ENCODE assay signal across 25 cellular contexts in genomic region chr10:35178305-35178704, GRCh38.
"Had no signal": no experiment of that assay in that cellular context is flagged by ENCODE, and none has a peak within 500 bp of the region (broad histone marks: within the 10 kb centered on the region; RNA-seq: fewer than 3 reads in every experiment).

No MANE protein-coding gene starts in this region.

- H3K27me3 ChIP-seq: MG63 had no signal

- H3K9me3 Mint-ChIP-seq: activated CD4-positive, alpha-beta memory T cell treated with anti-CD3 and anti-CD28 coated beads for 36 hours; activated CD4-positive, alpha-beta T cell treated with anti-CD3 and anti-CD28 coated beads, Interleukin-2, amount 10 ng/mL, durations not matched to agents 7 days and 5 days; activated naive CD4-positive, alpha-beta T cell treated with anti-CD3 and anti-CD28 coated beads for 36 hours; activated T-cell treated with anti-CD3 and anti-CD28 coated beads, Interleukin-2, amount 50 U/mL, for 4 hours had no signal

- H3K4me3 ChIP-seq: MG63 had no signal

- DNase-seq: activated CD4-positive, alpha-beta memory T cell treated with anti-CD3 and anti-CD28 coated beads for 36 hours; activated CD4-positive, alpha-beta T cell treated with anti-CD3 and anti-CD28 coated beads, Interleukin-2, amount 10 ng/mL, durations not matched to agents 7 days and 5 days; activated CD4-positive, CD25-positive, alpha-beta regulatory T cell; activated CD8-positive, alpha-beta memory T cell treated with anti-CD3 and anti-CD28 coated beads for 24 hours; activated effector memory CD4-positive, alpha-beta T cell treated with anti-CD3 and anti-CD28 coated beads, Interleukin-2, amount 50 U/mL, for 16 hours; activated naive CD4-positive, alpha-beta T cell treated with anti-CD3 and anti-CD28 coated beads for 36 hours; activated T-cell treated with anti-CD3 and anti-CD28 coated beads, Interleukin-2, amount 50 U/mL, for 4 hours; caudate nucleus; MG63; MV-4-11; NCI-H1092 treated with DMSO at 0.1 percent for 48 hours; NCI-H1417 treated with DMSO at 0.1 percent for 48 hours; NCI-H1694; NCI-H2029; NCI-H2107; NCI-H2171 treated with DMSO at 0.1 percent for 48 hours; NCI-H226; NCI-H526 treated with DMSO at 0.1 percent for 48 hours; NK-92 treated with Interleukin-12 subunit alpha and Interleukin-12 subunit beta, amount 100 ng/mL, for 24 hours; PC-3; SIG-M5; T-helper 2 cell; T1000 had no signal

- H3K4me2 ChIP-seq: KMS-11 had no signal

- H3K4me3 Mint-ChIP-seq: activated CD4-positive, alpha-beta memory T cell treated with anti-CD3 and anti-CD28 coated beads for 36 hours; activated CD4-positive, alpha-beta T cell treated with anti-CD3 and anti-CD28 coated beads, Interleukin-2, amount 10 ng/mL, durations not matched to agents 7 days and 5 days; activated naive CD4-positive, alpha-beta T cell treated with anti-CD3 and anti-CD28 coated beads for 36 hours; activated naive CD8-positive, alpha-beta T cell; activated T-cell treated with anti-CD3 and anti-CD28 coated beads, Interleukin-2, amount 50 U/mL, for 4 hours had no signal

- H3K27ac Mint-ChIP-seq: activated CD4-positive, alpha-beta memory T cell treated with anti-CD3 and anti-CD28 coated beads for 36 hours; activated CD4-positive, alpha-beta T cell treated with anti-CD3 and anti-CD28 coated beads, Interleukin-2, amount 10 ng/mL, durations not matched to agents 7 days and 5 days; activated naive CD4-positive, alpha-beta T cell treated with anti-CD3 and anti-CD28 coated beads for 36 hours; activated naive CD8-positive, alpha-beta T cell had no signal

- ATAC-seq: activated T-cell treated with anti-CD3 and anti-CD28 coated beads, Interleukin-2, amount 50 U/mL, for 4 hours; PC-3 had no signal

- H3K27ac ChIP-seq: KMS-11 had no signal

- H3K27me3 Mint-ChIP-seq: activated CD4-positive, alpha-beta memory T cell treated with anti-CD3 and anti-CD28 coated beads for 36 hours; activated CD4-positive, alpha-beta T cell treated with anti-CD3 and anti-CD28 coated beads, Interleukin-2, amount 10 ng/mL, durations not matched to agents 7 days and 5 days; activated naive CD8-positive, alpha-beta T cell had no signal

- H3K9me3 ChIP-seq: MG63 had no signal
